12 cellular contexts compared by ENCODE assay signal in genomic region chr7:37656913-37657530, GRCh38. TPM values are rescaled to one million over a fixed set of nuclear protein-coding genes. Genes with fewer than 3 reads are reported as not detected.
DNase-seq lines count a peak whose midpoint lies in the region; ATAC-seq and TF ChIP-seq lines count a peak whose summit lies in the region.
"Had no signal": no experiment of that assay in that cellular context is flagged by ENCODE, and none has a peak within 500 bp of the region (broad histone marks: within the 10 kb centered on the region; RNA-seq: fewer than 3 reads in every experiment).

No MANE protein-coding gene starts in this region.

- H3K36me3 Mint-ChIP-seq in natural killer cell = no peaks in the 10 kb centered on the region
- no peaks in the 10 kb centered on the region for H3K36me3 Mint-ChIP-seq in CD4-positive, alpha-beta T cell (ENCODE audit: low read depth)

- peak overlapping the region; percentile 84 for H3K4me3 Mint-ChIP-seq in natural killer cell
- no peak overlapping the region for H3K4me3 Mint-ChIP-seq in CD4-positive, alpha-beta T cell

- no peaks in the 10 kb centered on the region for H4K20me1 ChIP-seq in PC-9 (ENCODE audit: insufficient read depth)

- H3K36me3 ChIP-seq in H7 (replicated peaks; ENCODE audit: control insufficient read depth, insufficient read depth, low read length) (no peaks in the 10 kb centered on the region), PC-9 (ENCODE audit: low read depth) (no peaks in the 10 kb centered on the region)

- no peaks in the 10 kb centered on the region for H3K27me3 Mint-ChIP-seq in natural killer cell (ENCODE audit: low read depth in 2 of 2)
- peaks cover 11% of the 10 kb centered on the region for H3K27me3 Mint-ChIP-seq in CD4-positive, alpha-beta T cell

- no peak overlapping the region for H2AFZ ChIP-seq in PC-9

- H3K27me3 ChIP-seq in H7 (ENCODE audit: control insufficient read depth, insufficient read depth, low read length) (no peaks in the 10 kb centered on the region), PC-9 (ENCODE audit: insufficient read depth, low read depth) (peaks cover 11% of the 10 kb centered on the region; the same call in 1 of the 2 replicates)
- no peaks in the 10 kb centered on the region for H3K27me3 ChIP-seq in CD4-positive, alpha-beta T cell (ENCODE audit: control insufficient read depth, insufficient read depth, low read length)

- ATAC-seq in GM19025 (IDR thresholded peaks at IDR 0.05; ENCODE audit: low read depth, unreplicated experiment) (peak; percentile 60), HG03469 (IDR thresholded peaks at IDR 0.05; ENCODE audit: unreplicated experiment) (peak; percentile 77), natural killer cell (peak; percentile 48 to 80 (median 66))
- ATAC-seq in CD4-positive, alpha-beta T cell (ENCODE audit: poor library complexity) = no peak

- TF ChIP-seq CTCF in natural killer cell (IDR thresholded peaks at IDR 0.05) = no peak
- TF ChIP-seq CTCF in PC-9 (conservative IDR thresholded peaks at IDR 0.05) = no peak
- TF ChIP-seq CTCF in lower leg skin (IDR thresholded peaks at IDR 0.05) = no peak
- TF ChIP-seq CTCF in CD4-positive, alpha-beta T cell (IDR thresholded peaks at IDR 0.05) = no peak

- 38 to 59% methylated on average over 1 of the region's 1 CpG for WGBS in lower leg skin, 2 donors

- no TSS peak for BruUV-seq in PC-9 (replicated peaks; lab: Mats Ljungman, UMichigan)

- H3F3A ChIP-seq in PC-9 (ENCODE audit: insufficient read depth, low read depth) = no peaks in the 10 kb centered on the region

- no peak overlapping the region for H3K4me2 ChIP-seq in PC-9

- H3K27ac Mint-ChIP-seq in natural killer cell = peak overlapping the region; percentile 92 to 97
- no peak overlapping the region for H3K27ac Mint-ChIP-seq in CD4-positive, alpha-beta T cell

- no peaks in the 10 kb centered on the region for H3K4me1 ChIP-seq in PC-9 (replicated peaks; ENCODE audit: insufficient read depth)

- no peak for TF ChIP-seq POLR2A in lower leg skin (IDR thresholded peaks at IDR 0.05)

- H3K9me2 ChIP-seq in PC-9 (ENCODE audit: insufficient read depth) = peaks cover 6% of the 10 kb centered on the region; the same call in 1 of the 2 replicates

- H3K4me3 ChIP-seq in H7 (ENCODE audit: insufficient read depth, low read depth, low read length) = no peak overlapping the region
- no peak overlapping the region for H3K4me3 ChIP-seq in PC-9
- no peak overlapping the region for H3K4me3 ChIP-seq in lower leg skin (ENCODE audit: low read depth, poor library complexity, severe bottlenecking)

- peaks cover 0 to 3% of the 10 kb centered on the region in 2 donors for H3K9me3 Mint-ChIP-seq in natural killer cell
- no peaks in the 10 kb centered on the region for H3K9me3 Mint-ChIP-seq in CD4-positive, alpha-beta T cell

- intact Hi-C loops in natural killer cell (cut with micrococcal nuclease) = loop anchor here (1.0 to 10.0 kb wide), 3 partner anchors 12 to 792 kb away; no protein-coding TSS in a partner anchor
- intact Hi-C loops in PC-9 (cut with micrococcal nuclease; ENCODE audit: unreplicated experiment) = no loop called here
- intact Hi-C loops in lower leg skin (cut with DNase I; ENCODE audit: low total_unique reads) = no loop called here
- intact Hi-C loops in CD4-positive, alpha-beta T cell (cut with DNase I, micrococcal nuclease) = no loop called here

- no peak overlapping the region for H3K27ac ChIP-seq in PC-9
- no peak overlapping the region for H3K27ac ChIP-seq in CD4-positive, alpha-beta T cell (ENCODE audit: low read depth, low read length)

- H3K9me3 ChIP-seq in PC-9 (ENCODE audit: insufficient read depth, low read depth) = no peaks in the 10 kb centered on the region
- H3K9me3 ChIP-seq in CD4-positive, alpha-beta T cell (ENCODE audit: control insufficient read depth, low read length) = no peaks in the 10 kb centered on the region

- peak; percentile 10 for DNase-seq in H7
- DNase-seq in natural killer cell = no peak
- DNase-seq in PC-9 = no peak
- DNase-seq in NCI-H1436 (lab: John Stamatoyannopoulos, UW) = no peak
- no peak for DNase-seq in lower leg skin (ENCODE audit: low spot score in 2 of 2)
- DNase-seq in CD4-positive, alpha-beta T cell = no peak
- DNase-seq: effector CD8-positive, alpha-beta T cell; NCI-H748 treated with DMSO at 0.1 percent for 48 hours; posterior cingulate gyrus had no signal

- POLR2A ChIA-PET in PC-9 (lab: Charles Lee; ENCODE audit: unreplicated experiment) = no interaction called here
- POLR2A ChIA-PET in CD4-positive, alpha-beta T cell (lab: Charles Lee) = no interaction called here

- H3K79me2 ChIP-seq in PC-9 (ENCODE audit: low read depth) = no peaks in the 10 kb centered on the region

- CTCF ChIA-PET in PC-9 (lab: Charles Lee) = no interaction called here
- CTCF ChIA-PET in CD4-positive, alpha-beta T cell (lab: Charles Lee) = no interaction called here

- peaks cover 77 to 88% of the 10 kb centered on the region in 2 donors for H3K4me1 Mint-ChIP-seq in natural killer cell
- no peaks in the 10 kb centered on the region for H3K4me1 Mint-ChIP-seq in CD4-positive, alpha-beta T cell (ENCODE audit: low read depth)

RNA-seq across cellular contexts. Expression of gene GPR141, which starts 26.5 kb away (rescaled TPM):
- total RNA-seq in H7 (2014; rRNA removed; shearing (Covaris generic)) = not detected in 2 replicates
- total RNA-seq in natural killer cell (10 to 100 TPM; 30.2 to 68.1 (median 55.2) TPM), PC-9 (2021) (not detected in 2 replicates), lower leg skin (1 to 10 TPM in 1 of 4 donors, under 1 TPM in 2, not detected in 1; 0.39 to 1.6 (median 0.49) TPM)
- total RNA-seq in CD4-positive, alpha-beta T cell = not detected
- total RNA-seq: Daoy had no signal

Comparison
In these comparisons a context has a peak if more than half of its experiments do, and no peak if none do; other contexts are left out.
1. RNA of gene GPR141, which starts 26.5 kb away (total RNA-seq): 30.2 to 68.1 TPM in natural killer cell; 0.39 to 1.6 TPM in lower leg skin, not detected in CD4-positive, alpha-beta T cell, not detected in H7 and not detected in PC-9; every median in the first group is over 10 times any median in the second.